In the genomic region with DNA sequence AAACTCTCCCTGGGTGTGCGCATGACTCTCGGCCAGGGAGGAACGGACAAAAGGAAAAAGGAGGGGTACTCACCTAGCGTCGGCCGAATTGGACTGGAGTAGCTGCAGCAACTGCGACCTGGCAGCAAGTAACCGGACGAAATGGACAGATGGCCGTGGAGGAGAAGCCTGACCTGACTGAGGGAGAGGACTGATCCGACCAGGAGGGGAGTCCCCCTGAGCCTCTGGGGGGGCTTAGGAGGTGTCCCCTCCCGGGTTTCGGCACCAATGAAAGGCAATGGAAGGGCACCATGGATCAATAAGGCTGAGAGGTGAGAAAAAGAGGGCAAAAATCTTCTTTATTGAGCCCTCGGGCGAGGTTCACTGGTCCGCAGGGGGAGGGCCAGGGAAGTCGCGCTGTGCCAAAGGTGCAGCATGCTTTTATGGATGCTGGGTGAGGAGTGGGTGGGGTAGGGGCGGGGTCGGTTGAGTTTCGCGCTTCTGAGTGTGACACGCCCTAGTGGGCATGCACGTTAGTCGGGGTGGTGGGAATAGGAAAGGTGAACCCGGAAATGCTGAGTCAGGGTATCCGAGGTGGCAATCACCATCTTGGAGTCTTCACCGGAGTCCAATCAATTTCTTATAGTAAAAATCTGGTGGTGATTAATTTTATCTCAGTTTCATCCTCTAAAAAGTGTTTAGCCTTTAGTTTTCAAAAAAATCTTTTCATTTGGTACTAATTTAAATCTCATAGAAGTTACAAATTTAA, we compare ENCODE assay signal across 1 cellular context.
TF ChIP-seq lines count a peak whose summit lies in the region.

No MANE protein-coding gene starts in this region.

TF ChIP-seq in K562, 482 proteins besides CTCF, POLR2A, EP300 and RAD21 (continued from another document):
- TF ChIP-seq, protein P1, sequence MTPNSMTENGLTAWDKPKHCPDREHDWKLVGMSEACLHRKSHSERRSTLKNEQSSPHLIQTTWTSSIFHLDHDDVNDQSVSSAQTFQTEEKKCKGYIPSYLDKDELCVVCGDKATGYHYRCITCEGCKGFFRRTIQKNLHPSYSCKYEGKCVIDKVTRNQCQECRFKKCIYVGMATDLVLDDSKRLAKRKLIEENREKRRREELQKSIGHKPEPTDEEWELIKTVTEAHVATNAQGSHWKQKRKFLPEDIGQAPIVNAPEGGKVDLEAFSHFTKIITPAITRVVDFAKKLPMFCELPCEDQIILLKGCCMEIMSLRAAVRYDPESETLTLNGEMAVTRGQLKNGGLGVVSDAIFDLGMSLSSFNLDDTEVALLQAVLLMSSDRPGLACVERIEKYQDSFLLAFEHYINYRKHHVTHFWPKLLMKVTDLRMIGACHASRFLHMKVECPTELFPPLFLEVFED (CRISPR knock-in tag; conservative IDR thresholded peaks at IDR 0.05): peak; percentile 48
- TF ChIP-seq EZH2 (IDR thresholded peaks at IDR 0.05; ENCODE audit: borderline replicate concordance, low read depth, low read length) (no peak), ZZZ3 (IDR thresholded peaks at IDR 0.05) (peak; percentile 38; the same call in 1 of the 2 replicates), ELF1 (tag; IDR thresholded peaks at IDR 0.05) (peak; percentile 92), NFXL1 (CRISPR knock-in tag; IDR thresholded peaks at IDR 0.05) (0 out of 2 replicates have a peak, but pooled peaks have one; percentile 46), HNRNPK (IDR thresholded peaks at IDR 0.05; ENCODE audit: low read depth, low read length, poor library complexity, severe bottlenecking) (no peak), ZNF699 (CRISPR knock-in tag; IDR thresholded peaks at IDR 0.05; ENCODE audit: insufficient replicate concordance) (no peak), XRCC5 (IDR thresholded peaks at IDR 0.05; ENCODE audit: low read depth, low read length) (peak; percentile 67; the same call in 1 of the 2 replicates), RNF2 (IDR thresholded peaks at IDR 0.05) (peak; percentile 81; the same call in 1 of the 2 replicates), CCAR2 (IDR thresholded peaks at IDR 0.05; ENCODE audit: low read depth, low read length) (no peak), EP400 (IDR thresholded peaks at IDR 0.05) (peak; percentile 94), NFIX (CRISPR knock-in tag; IDR thresholded peaks at IDR 0.05; ENCODE audit: low read depth) (no peak), KAT2B (IDR thresholded peaks at IDR 0.05; ENCODE audit: low read depth, low read length) (no peak), KAT8 (IDR thresholded peaks at IDR 0.05; ENCODE audit: low read depth) (no peak), DPF2 (IDR thresholded peaks at IDR 0.05) (no peak), CREM (IDR thresholded peaks at IDR 0.05; ENCODE audit: low read depth) (peak; percentile 63)
- TF ChIP-seq, protein P2, sequence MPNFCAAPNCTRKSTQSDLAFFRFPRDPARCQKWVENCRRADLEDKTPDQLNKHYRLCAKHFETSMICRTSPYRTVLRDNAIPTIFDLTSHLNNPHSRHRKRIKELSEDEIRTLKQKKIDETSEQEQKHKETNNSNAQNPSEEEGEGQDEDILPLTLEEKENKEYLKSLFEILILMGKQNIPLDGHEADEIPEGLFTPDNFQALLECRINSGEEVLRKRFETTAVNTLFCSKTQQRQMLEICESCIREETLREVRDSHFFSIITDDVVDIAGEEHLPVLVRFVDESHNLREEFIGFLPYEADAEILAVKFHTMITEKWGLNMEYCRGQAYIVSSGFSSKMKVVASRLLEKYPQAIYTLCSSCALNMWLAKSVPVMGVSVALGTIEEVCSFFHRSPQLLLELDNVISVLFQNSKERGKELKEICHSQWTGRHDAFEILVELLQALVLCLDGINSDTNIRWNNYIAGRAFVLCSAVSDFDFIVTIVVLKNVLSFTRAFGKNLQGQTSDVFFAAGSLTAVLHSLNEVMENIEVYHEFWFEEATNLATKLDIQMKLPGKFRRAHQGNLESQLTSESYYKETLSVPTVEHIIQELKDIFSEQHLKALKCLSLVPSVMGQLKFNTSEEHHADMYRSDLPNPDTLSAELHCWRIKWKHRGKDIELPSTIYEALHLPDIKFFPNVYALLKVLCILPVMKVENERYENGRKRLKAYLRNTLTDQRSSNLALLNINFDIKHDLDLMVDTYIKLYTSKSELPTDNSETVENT (CRISPR knock-in tag; IDR thresholded peaks at IDR 0.05): no peak
- TF ChIP-seq, protein P3, sequence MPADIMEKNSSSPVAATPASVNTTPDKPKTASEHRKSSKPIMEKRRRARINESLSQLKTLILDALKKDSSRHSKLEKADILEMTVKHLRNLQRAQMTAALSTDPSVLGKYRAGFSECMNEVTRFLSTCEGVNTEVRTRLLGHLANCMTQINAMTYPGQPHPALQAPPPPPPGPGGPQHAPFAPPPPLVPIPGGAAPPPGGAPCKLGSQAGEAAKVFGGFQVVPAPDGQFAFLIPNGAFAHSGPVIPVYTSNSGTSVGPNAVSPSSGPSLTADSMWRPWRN (IDR thresholded peaks at IDR 0.05; ENCODE audit: low read depth): no peak
- TF ChIP-seq, protein P4, sequence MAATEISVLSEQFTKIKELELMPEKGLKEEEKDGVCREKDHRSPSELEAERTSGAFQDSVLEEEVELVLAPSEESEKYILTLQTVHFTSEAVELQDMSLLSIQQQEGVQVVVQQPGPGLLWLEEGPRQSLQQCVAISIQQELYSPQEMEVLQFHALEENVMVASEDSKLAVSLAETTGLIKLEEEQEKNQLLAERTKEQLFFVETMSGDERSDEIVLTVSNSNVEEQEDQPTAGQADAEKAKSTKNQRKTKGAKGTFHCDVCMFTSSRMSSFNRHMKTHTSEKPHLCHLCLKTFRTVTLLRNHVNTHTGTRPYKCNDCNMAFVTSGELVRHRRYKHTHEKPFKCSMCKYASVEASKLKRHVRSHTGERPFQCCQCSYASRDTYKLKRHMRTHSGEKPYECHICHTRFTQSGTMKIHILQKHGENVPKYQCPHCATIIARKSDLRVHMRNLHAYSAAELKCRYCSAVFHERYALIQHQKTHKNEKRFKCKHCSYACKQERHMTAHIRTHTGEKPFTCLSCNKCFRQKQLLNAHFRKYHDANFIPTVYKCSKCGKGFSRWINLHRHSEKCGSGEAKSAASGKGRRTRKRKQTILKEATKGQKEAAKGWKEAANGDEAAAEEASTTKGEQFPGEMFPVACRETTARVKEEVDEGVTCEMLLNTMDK (IDR thresholded peaks at IDR 0.05; ENCODE audit: borderline replicate concordance, insufficient read depth, low read depth, low read length, poor library complexity, severe bottlenecking): no peak
- TF ChIP-seq, protein P5, sequence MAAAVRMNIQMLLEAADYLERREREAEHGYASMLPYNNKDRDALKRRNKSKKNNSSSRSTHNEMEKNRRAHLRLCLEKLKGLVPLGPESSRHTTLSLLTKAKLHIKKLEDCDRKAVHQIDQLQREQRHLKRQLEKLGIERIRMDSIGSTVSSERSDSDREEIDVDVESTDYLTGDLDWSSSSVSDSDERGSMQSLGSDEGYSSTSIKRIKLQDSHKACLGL (CRISPR knock-in tag; IDR thresholded peaks at IDR 0.05; ENCODE audit: borderline replicate concordance, poor library complexity, severe bottlenecking): no peak
